Comparison of ENCODE assay signal across 30 cellular contexts in genomic region chr10:132350946-132351345, GRCh38.
"Had no signal": no experiment of that assay in that cellular context is flagged by ENCODE, and none has a peak within 500 bp of the region (broad histone marks: within the 10 kb centered on the region; RNA-seq: fewer than 3 reads in every experiment).

No MANE protein-coding gene starts in this region.

- H3K4me1 ChIP-seq: adrenal gland, ascending aorta, left lung, pancreas, right atrium auricular region, upper lobe of left lung had no signal

- H3K4me1 Mint-ChIP-seq: mesothelial cell of epicardium had no signal

- H3K4me3 ChIP-seq: adrenal gland, ascending aorta, cardiac muscle cell, left lung, pancreas, right atrium auricular region, thoracic aorta, upper lobe of left lung had no signal

- H3K9me3 Mint-ChIP-seq: activated naive CD4-positive, alpha-beta T cell treated with anti-CD3 and anti-CD28 coated beads, Interleukin-2, amount 50 U/mL, for 72 hours; activated T-cell treated with anti-CD3 and anti-CD28 coated beads, Interleukin-2, amount 50 U/mL, for 72 hours; brain; mesothelial cell of epicardium; naive B cell; nephron progenitor cell; stimulated activated naive CD8-positive, alpha-beta T cell treated with anti-CD3 and anti-CD28 coated beads, Interleukin-15, Interleukin-2, amounts not matched to agents 100 ng/mL and 50 ng/mL, for 24 hours; T-helper 1 cell treated with Interleukin-12 subunit alpha and Interleukin-12 subunit beta and Interleukin-4 antibody, amounts not matched to agents 30 μg/mL and 1 μg/mL, for 36 hours had no signal

- H3K27ac ChIP-seq: adrenal gland, ascending aorta, cardiac muscle cell, left lung, pancreas, right atrium auricular region, thoracic aorta, upper lobe of left lung, VCaP had no signal

- ATAC-seq: activated naive CD4-positive, alpha-beta T cell treated with anti-CD3 and anti-CD28 coated beads, Interleukin-2, amount 50 U/mL, for 72 hours; activated T-cell treated with anti-CD3 and anti-CD28 coated beads, Interleukin-2, amount 50 U/mL, for 72 hours; esophagus mucosa; left lung; pancreas had no signal

- H3K36me3 Mint-ChIP-seq: activated naive CD4-positive, alpha-beta T cell treated with anti-CD3 and anti-CD28 coated beads, Interleukin-2, amount 50 U/mL, for 72 hours; naive B cell had no signal

- H3K9me3 ChIP-seq: adrenal gland, ascending aorta, left lung, pancreas, right atrium auricular region, thoracic aorta, upper lobe of left lung had no signal

- H3K27me3 Mint-ChIP-seq: naive B cell; stimulated activated naive CD8-positive, alpha-beta T cell treated with anti-CD3 and anti-CD28 coated beads, Interleukin-15, Interleukin-2, amounts not matched to agents 100 ng/mL and 50 ng/mL, for 24 hours had no signal

- H3K4me3 Mint-ChIP-seq: activated T-cell treated with anti-CD3 and anti-CD28 coated beads, Interleukin-2, amount 50 U/mL, for 72 hours; brain; mesothelial cell of epicardium; naive B cell; nephron progenitor cell; stimulated activated naive CD8-positive, alpha-beta T cell treated with anti-CD3 and anti-CD28 coated beads, Interleukin-15, Interleukin-2, amounts not matched to agents 100 ng/mL and 50 ng/mL, for 24 hours; T-helper 1 cell treated with Interleukin-12 subunit alpha and Interleukin-12 subunit beta and Interleukin-4 antibody, amounts not matched to agents 30 μg/mL and 1 μg/mL, for 36 hours had no signal

- H3K27me3 ChIP-seq: adrenal gland, ascending aorta, cardiac muscle cell, left lung, pancreas, right atrium auricular region, upper lobe of left lung had no signal

- H3K27ac Mint-ChIP-seq: activated naive CD4-positive, alpha-beta T cell treated with anti-CD3 and anti-CD28 coated beads, Interleukin-2, amount 50 U/mL, for 72 hours; activated T-cell treated with anti-CD3 and anti-CD28 coated beads, Interleukin-2, amount 50 U/mL, for 72 hours; mesothelial cell of epicardium; nephron progenitor cell; stimulated activated naive CD8-positive, alpha-beta T cell treated with anti-CD3 and anti-CD28 coated beads, Interleukin-15, Interleukin-2, amounts not matched to agents 100 ng/mL and 50 ng/mL, for 24 hours; T-helper 1 cell treated with Interleukin-12 subunit alpha and Interleukin-12 subunit beta and Interleukin-4 antibody, amounts not matched to agents 30 μg/mL and 1 μg/mL, for 36 hours had no signal

- DNase-seq: activated CD4-positive, alpha-beta T cell treated with anti-CD3 and anti-CD28 coated beads for 4 hours; activated CD4-positive, alpha-beta T cell treated with anti-CD3 and anti-CD28 coated beads, Interleukin-2, amount 50 U/mL, for 4 hours; activated naive CD4-positive, alpha-beta T cell; activated T-cell treated with anti-CD3 and anti-CD28 coated beads for 4 hours; activated T-cell treated with anti-CD3 and anti-CD28 coated beads, Interleukin-2, amount 50 U/mL, for 72 hours; adrenal gland; cortex of kidney; foreskin fibroblast; kidney glomerular epithelial cell; mammary epithelial cell; naive B cell; nephron progenitor cell; stimulated activated CD4-positive, alpha-beta T cell treated with anti-CD3 and anti-CD28 coated beads, Interleukin-12 subunit alpha, Interleukin-12 subunit beta, amount 100 ng/mL, for 4 hours; stimulated activated CD4-positive, alpha-beta T cell treated with anti-CD3 and anti-CD28 coated beads, Interleukin-4, amount 100 ng/mL, for 1 hour; SW 1271; T-helper 9 cell; upper lobe of left lung had no signal

- H3K36me3 ChIP-seq: pancreas, right atrium auricular region, thoracic aorta had no signal
